ENCODE assay signal across 8 cellular contexts in the genomic region with DNA sequence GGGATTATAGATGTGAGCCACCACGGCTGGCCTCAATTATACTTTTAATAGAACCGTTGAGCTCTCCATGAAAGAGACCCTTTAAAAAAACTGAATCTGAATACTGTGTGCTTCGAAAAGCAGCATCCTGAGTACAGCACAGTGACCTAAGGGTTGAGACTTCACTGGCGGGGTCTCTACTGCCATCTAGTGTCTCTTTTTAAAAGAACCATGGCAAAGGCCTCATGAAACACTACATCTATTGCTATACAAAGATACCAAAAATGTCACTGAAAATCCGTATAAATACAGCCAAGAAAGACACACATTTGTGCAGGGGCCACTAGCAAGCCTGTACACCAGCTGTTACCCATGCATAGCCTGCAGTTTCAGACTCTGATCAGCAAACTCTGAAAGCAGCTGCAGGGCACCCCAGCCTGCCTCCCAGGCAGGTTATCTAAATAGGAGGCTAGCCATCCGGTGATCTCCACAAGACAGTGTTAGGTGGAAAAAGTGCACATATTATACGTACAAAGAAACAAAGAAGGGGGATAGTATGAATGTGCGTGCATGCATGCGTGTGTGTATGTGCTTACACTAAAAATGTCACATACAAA. TPM values are rescaled to one million over a fixed set of nuclear protein-coding genes. Genes with fewer than 3 reads are reported as not detected.
DNase-seq lines count a peak whose midpoint lies in the region; ATAC-seq and TF ChIP-seq lines count a peak whose summit lies in the region.

No MANE protein-coding gene starts in this region.

- H3K27ac Mint-ChIP-seq in activated naive CD4-positive, alpha-beta T cell treated with anti-CD3 and anti-CD28 coated beads, Interleukin-2, amount 50 U/mL, for 72 hours, result no peak overlapping the region

- DNase-seq in ELF-1 (ENCODE audit: low read depth, low spot score) (peak; percentile 56), KBM-7 (peak; percentile 79), PC-3 (peak; percentile 84), cardiac muscle cell (ENCODE audit: low read depth in 1 of 2, low spot score in 1 of 2) (peak; percentile 71 to 86), putamen (ENCODE audit: low spot score) (peak; percentile 39), omental fat pad (ENCODE audit: low spot score) (no peak)
- DNase-seq in activated naive CD4-positive, alpha-beta T cell treated with anti-CD3 and anti-CD28 coated beads, Interleukin-2, amount 50 U/mL, for 72 hours (ENCODE audit: low spot score in 2 of 2), result peak in 1 of 2 donors; percentile 41

- peaks cover 32% of the 10 kb centered on the region; the same call in 1 of the 2 replicates for H3K79me2 ChIP-seq in PC-3 (ENCODE audit: low read length)

- peaks cover 4 to 10% of the 10 kb centered on the region in 2 donors for H3K36me3 Mint-ChIP-seq in activated naive CD4-positive, alpha-beta T cell treated with anti-CD3 and anti-CD28 coated beads, Interleukin-2, amount 50 U/mL, for 72 hours

- no peak overlapping the region for H3K27ac ChIP-seq in PC-3 (ENCODE audit: low read length)
- H3K27ac ChIP-seq in cardiac muscle cell, result no peak overlapping the region

- H3K4me1 ChIP-seq in PC-3 (ENCODE audit: insufficient read depth, low read length) (no peaks in the 10 kb centered on the region), cardiac muscle cell (ENCODE audit: low read depth) (no peaks in the 10 kb centered on the region)

- TF ChIP-seq CTCF in PC-3 (conservative IDR thresholded peaks at IDR 0.05; ENCODE audit: low read depth, low read length), result peak; percentile 92
- TF ChIP-seq CTCF in cardiac muscle cell (IDR thresholded peaks at IDR 0.05; ENCODE audit: low read depth, low read length), result peak; percentile 82
- TF ChIP-seq CTCF in omental fat pad (IDR thresholded peaks at IDR 0.05), result no peak

- H3K4me2 ChIP-seq in PC-3 (ENCODE audit: low read length), result no peak overlapping the region

- H3K27me3 ChIP-seq in PC-3 (ENCODE audit: low read length), result no peaks in the 10 kb centered on the region
- no peaks in the 10 kb centered on the region for H3K27me3 ChIP-seq in cardiac muscle cell

- H3K4me3 ChIP-seq in PC-3 (ENCODE audit: low read length) (no peak overlapping the region), cardiac muscle cell (no peak overlapping the region)

- H3K9me3 Mint-ChIP-seq in activated naive CD4-positive, alpha-beta T cell treated with anti-CD3 and anti-CD28 coated beads, Interleukin-2, amount 50 U/mL, for 72 hours, result no peaks in the 10 kb centered on the region

- no peaks in the 10 kb centered on the region for H3K9me2 ChIP-seq in PC-3 (replicated peaks; ENCODE audit: low read length)

- no peak overlapping the region for H2AFZ ChIP-seq in PC-3 (ENCODE audit: low read length)

- H3F3A ChIP-seq in PC-3 (ENCODE audit: low read length, unreplicated experiment), result peaks cover 5% of the 10 kb centered on the region

- peaks cover 21% of the 10 kb centered on the region for H4K20me1 ChIP-seq in PC-3 (ENCODE audit: low read length)

- BruUV-seq in PC-3 (replicated peaks; lab: Mats Ljungman, UMichigan), result no TSS peak

- in situ Hi-C loops in KBM-7 (cut with MboI; ENCODE audit: low pct_unique_long_range_greater_than_20kb, low sequenced_read_pairs), result no loop called here

- POLR2A ChIA-PET in PC-3 (lab: Charles Lee; ENCODE audit: unreplicated experiment), result no interaction called here

- intact Hi-C loops in PC-3 (cut with micrococcal nuclease), result loop anchor here (2.0 kb wide), 2 partner anchors 17 to 45 kb away; no protein-coding TSS in a partner anchor

- peak; percentile 99 for ATAC-seq in PC-3
- peak; percentile 82 to 88 for ATAC-seq in activated naive CD4-positive, alpha-beta T cell treated with anti-CD3 and anti-CD28 coated beads, Interleukin-2, amount 50 U/mL, for 72 hours
- ATAC-seq in GM19463 (IDR thresholded peaks at IDR 0.05; ENCODE audit: unreplicated experiment), result no peak
- no peak for ATAC-seq in omental fat pad (ENCODE audit: low FRiP score)

- peaks cover 59% of the 10 kb centered on the region for H3K36me3 ChIP-seq in PC-3 (ENCODE audit: low read depth, low read length)
- peaks cover 54% of the 10 kb centered on the region for H3K36me3 ChIP-seq in cardiac muscle cell

- CTCF ChIA-PET in PC-3 (lab: Charles Lee), result no interaction called here

- H3K9me3 ChIP-seq in PC-3 (ENCODE audit: low read length) (no peaks in the 10 kb centered on the region), cardiac muscle cell (ENCODE audit: low read depth) (no peaks in the 10 kb centered on the region)

- no peak overlapping the region for H3K9ac ChIP-seq in PC-3 (ENCODE audit: low read length)

RNA-seq across cellular contexts. Expression of a gene that starts 35.3 kb away (rescaled TPM):
- 109 and 133 TPM in 2 replicates for total RNA-seq in PC-3 (2014; rRNA removed)
- 100 to 1,000 TPM in 1 of 2 donors, 10 to 100 TPM in 1; 67.3 to 173 TPM for total RNA-seq in activated naive CD4-positive, alpha-beta T cell treated with anti-CD3 and anti-CD28 coated beads, Interleukin-2, amount 50 U/mL, for 72 hours
- 51.4 and 51.5 TPM in 2 replicates for total RNA-seq in cardiac muscle cell
- polyA plus RNA-seq in cardiac muscle cell, result 53.8 and 58.9 TPM in 2 replicates
- total RNA-seq in omental fat pad, result 10 to 100 TPM; 58.9 to 87.7 (median 70.8) TPM

RNA-seq across cellular contexts. Expression of a gene that starts 35.4 kb away (rescaled TPM):
- 3.5 and 3.9 TPM in 2 replicates for total RNA-seq in PC-3 (2014; rRNA removed)
- total RNA-seq in activated naive CD4-positive, alpha-beta T cell treated with anti-CD3 and anti-CD28 coated beads, Interleukin-2, amount 50 U/mL, for 72 hours, result under 1 TPM; 0.56 to 0.75 TPM
- total RNA-seq in cardiac muscle cell, result 5.0 TPM in 2 replicates
- 4.0 and 5.8 TPM in 2 replicates for polyA plus RNA-seq in cardiac muscle cell
- 1 to 10 TPM in 1 of 4 donors, under 1 TPM in 2, not detected in 1; 0.47 to 1.0 (median 0.48) TPM for total RNA-seq in omental fat pad

RNA-seq across cellular contexts. Expression of a gene that starts 49.5 kb away (rescaled TPM):
- total RNA-seq in PC-3 (2014; rRNA removed) (23.3 and 34.6 TPM in 2 replicates), cardiac muscle cell (57.0 and 65.6 TPM in 2 replicates), omental fat pad (10 to 100 TPM; 13.9 to 28.0 (median 22.8) TPM)
- 10 to 100 TPM; 19.8 to 37.9 TPM for total RNA-seq in activated naive CD4-positive, alpha-beta T cell treated with anti-CD3 and anti-CD28 coated beads, Interleukin-2, amount 50 U/mL, for 72 hours
- polyA plus RNA-seq in cardiac muscle cell, result 51.2 and 56.9 TPM in 2 replicates

RNA-seq across cellular contexts. Expression of a gene that starts 54.7 kb away (rescaled TPM):
- 3.0 TPM in 1 of 2 replicates, not detected in the other for total RNA-seq in PC-3 (2014; rRNA removed)
- 1 to 10 TPM; 5.8 to 8.1 TPM for total RNA-seq in activated naive CD4-positive, alpha-beta T cell treated with anti-CD3 and anti-CD28 coated beads, Interleukin-2, amount 50 U/mL, for 72 hours
- 0.32 and 1.8 TPM in 2 replicates for total RNA-seq in cardiac muscle cell
- polyA plus RNA-seq in cardiac muscle cell, result 0.85 and 2.3 TPM in 2 replicates
- 1 to 10 TPM in 1 of 4 donors, not detected in 3; 2.9 TPM for total RNA-seq in omental fat pad

Comparison
In these comparisons a context has a peak if more than half of its experiments do, and no peak if none do; other contexts are left out.
1. ATAC-seq: peak in PC-3 (single experiment) and activated naive CD4-positive, alpha-beta T cell treated with anti-CD3 and anti-CD28 coated beads, Interleukin-2, amount 50 U/mL, for 72 hours (2 of 2); none in GM19463 (single experiment) and omental fat pad (single experiment).
2. CTCF ChIP-seq: peak in PC-3 (single experiment) and cardiac muscle cell (single experiment); none in omental fat pad (0 of 3).